In genomic region chr5:41794478-41794877, GRCh38 we compare ENCODE assay signal across 10 cellular contexts.
A peak's percentile ranks its signal among the peaks of the same experiment; 100 is the strongest.
DNase-seq lines count a peak whose midpoint lies in the region.
"Had no signal": no experiment of that assay in that cellular context is flagged by ENCODE, and none has a peak within 500 bp of the region (broad histone marks: within the 10 kb centered on the region; RNA-seq: fewer than 3 reads in every experiment).

No MANE protein-coding gene starts in this region.

- peak overlapping the region; percentile 51 for H3K9ac ChIP-seq in skeletal muscle satellite cell (ENCODE audit: low read depth, low read length)

- DNase-seq in NCI-H1105 treated with DMSO at 0.1 percent for 48 hours (lab: John Stamatoyannopoulos, UW) (peak; percentile 15), NCI-H1105 (lab: John Stamatoyannopoulos, UW) (no peak), SJSA1 (ENCODE audit: low read depth in 1 of 2, low spot score in 2 of 2) (peak; percentile 76 to 84), glomerular endothelial cell (ENCODE audit: extremely low read depth, low read depth, low spot score) (peak; percentile 84), G401 (ENCODE audit: low spot score) (no peak), DMS79 (lab: John Stamatoyannopoulos, UW) (no peak)
- DNase-seq in effector memory CD4-positive, alpha-beta T cell = no peak
- DNase-seq: 8988T, naive B cell had no signal

- peak overlapping the region; percentile 70 for H3K4me2 ChIP-seq in skeletal muscle satellite cell (ENCODE audit: low read length)

- in situ Hi-C loops in G401 (cut with HindIII; ENCODE audit: low sequenced_read_pairs) = no loop called here

- peak overlapping the region; percentile 92 for H3K27ac ChIP-seq in SJSA1
- no peak overlapping the region for H3K27ac ChIP-seq in effector memory CD4-positive, alpha-beta T cell (ENCODE audit: insufficient read depth, low read length, poor library complexity, severe bottlenecking)

- no peaks in the 10 kb centered on the region for H3K27me3 ChIP-seq in SJSA1 (replicated peaks)
- no peaks in the 10 kb centered on the region for H3K27me3 ChIP-seq in skeletal muscle satellite cell (ENCODE audit: control insufficient read depth, insufficient read depth, low read length)
- no peaks in the 10 kb centered on the region for H3K27me3 ChIP-seq in effector memory CD4-positive, alpha-beta T cell (replicated peaks; ENCODE audit: control insufficient read depth, insufficient read depth, low read length, poor library complexity, severe bottlenecking)

- H3K4me3 ChIP-seq in SJSA1 (no peak overlapping the region), skeletal muscle satellite cell (ENCODE audit: low read length) (peak overlapping the region; percentile 35)
- H3K4me3 ChIP-seq in effector memory CD4-positive, alpha-beta T cell (ENCODE audit: insufficient read depth, low read depth, low read length, poor library complexity, severe bottlenecking) = no peak overlapping the region

- H3K36me3 ChIP-seq in SJSA1 (peaks cover 13% of the 10 kb centered on the region; the same call in 1 of the 2 replicates), skeletal muscle satellite cell (ENCODE audit: insufficient read depth, low read length) (peaks cover 2% of the 10 kb centered on the region)
- H3K36me3 ChIP-seq in effector memory CD4-positive, alpha-beta T cell (ENCODE audit: control insufficient read depth, insufficient read depth, low read length) = peaks cover 13% of the 10 kb centered on the region

- H3K4me1 ChIP-seq in SJSA1 (replicated peaks) (peaks cover 38% of the 10 kb centered on the region), skeletal muscle satellite cell (ENCODE audit: control insufficient read depth, insufficient read depth, low read length) (peaks cover 56% of the 10 kb centered on the region)
- no peaks in the 10 kb centered on the region for H3K4me1 ChIP-seq in effector memory CD4-positive, alpha-beta T cell (ENCODE audit: control insufficient read depth, insufficient read depth, low read length, poor library complexity, severe bottlenecking)

- H3K9me3 ChIP-seq in SJSA1 (replicated peaks) (no peaks in the 10 kb centered on the region), skeletal muscle satellite cell (replicated peaks; ENCODE audit: low read length) (no peaks in the 10 kb centered on the region)
- no peaks in the 10 kb centered on the region for H3K9me3 ChIP-seq in effector memory CD4-positive, alpha-beta T cell (ENCODE audit: control insufficient read depth, low read length)

Comparison
In these comparisons a context has a peak if more than half of its experiments do, and no peak if none do; other contexts are left out.
1. DNase-seq: peak in NCI-H1105 treated with DMSO at 0.1 percent for 48 hours (single experiment), SJSA1 (2 of 2) and glomerular endothelial cell (single experiment); none in NCI-H1105 (single experiment), G401 (single experiment), DMS79 (single experiment) and effector memory CD4-positive, alpha-beta T cell (0 of 3).